2 cellular contexts compared by ENCODE assay signal in genomic region chr4:145485120-145485519, GRCh38.
TF ChIP-seq lines count a peak whose summit lies in the region.

No MANE protein-coding gene starts in this region.

TF ChIP-seq in GM12878, 131 proteins besides CTCF, POLR2A, EP300 and RAD21:
- TF ChIP-seq CBX3 (IDR thresholded peaks at IDR 0.05; ENCODE audit: borderline replicate concordance, low read depth), result no peak
- TF ChIP-seq POLR2AphosphoS2 (IDR thresholded peaks at IDR 0.05; ENCODE audit: low read depth, low read length), result no peak
- TF ChIP-seq BCL3 (IDR thresholded peaks at IDR 0.05; ENCODE audit: borderline replicate concordance, insufficient read depth, low read depth, low read length, poor library complexity, severe bottlenecking), result no peak
- no peak for TF ChIP-seq IRF3 (IDR thresholded peaks at IDR 0.05)
- no peak for TF ChIP-seq FOXK2 (IDR thresholded peaks at IDR 0.05)
- TF ChIP-seq ZNF384 (IDR thresholded peaks at IDR 0.05; ENCODE audit: borderline replicate concordance, low read depth, low read length), result no peak
- TF ChIP-seq REST (IDR thresholded peaks at IDR 0.05; ENCODE audit: low read depth, low read length), result no peak
- no peak for TF ChIP-seq IRF4 (IDR thresholded peaks at IDR 0.05; ENCODE audit: low read depth, low read length)
- no peak for TF ChIP-seq JUNB (IDR thresholded peaks at IDR 0.05)
- no peak for TF ChIP-seq DPF2 (IDR thresholded peaks at IDR 0.05)
- no peak for TF ChIP-seq ZNF24 (IDR thresholded peaks at IDR 0.05)
- no peak for TF ChIP-seq LARP7 (IDR thresholded peaks at IDR 0.05)
- TF ChIP-seq RBBP5 (conservative IDR thresholded peaks at IDR 0.05), result no peak
- no peak for TF ChIP-seq STAT1 (conservative IDR thresholded peaks at IDR 0.05)
- TF ChIP-seq FOXM1 (IDR thresholded peaks at IDR 0.05; ENCODE audit: low read depth, low read length), result no peak
- no peak for TF ChIP-seq ELK1 (IDR thresholded peaks at IDR 0.05; ENCODE audit: low read depth, low read length)
- TF ChIP-seq MEF2B (IDR thresholded peaks at IDR 0.05; ENCODE audit: partially characterized antibody, poor library complexity, severe bottlenecking), result no peak
- no peak for TF ChIP-seq SKIL (IDR thresholded peaks at IDR 0.05; ENCODE audit: low read depth, poor library complexity, severe bottlenecking)
- no peak for TF ChIP-seq ETV6 (conservative IDR thresholded peaks at IDR 0.05 in 1 of 2, IDR thresholded peaks at IDR 0.05 in 1 of 2; ENCODE audit: borderline replicate concordance in 1 of 2, low read depth in 1 of 2)
- no peak for TF ChIP-seq IKZF2 (IDR thresholded peaks at IDR 0.05)

TF ChIP-seq in SK-N-SH treated with all-trans-retinoic acid at 6 μM for 48 hours, 23 proteins besides CTCF, POLR2A, EP300 and RAD21:
- TF ChIP-seq PPARA (CRISPR knock-in tag; IDR thresholded peaks at IDR 0.05; ENCODE audit: borderline replicate concordance) (no peak), RARB (CRISPR knock-in tag; IDR thresholded peaks at IDR 0.05) (no peak), PATZ1 (CRISPR knock-in tag; IDR thresholded peaks at IDR 0.05; ENCODE audit: borderline replicate concordance) (no peak), TOX (CRISPR knock-in tag; IDR thresholded peaks at IDR 0.05; ENCODE audit: borderline replicate concordance) (no peak), SNAI2 (CRISPR knock-in tag; IDR thresholded peaks at IDR 0.05) (no peak)
